ENCODE assay signal across 20 cellular contexts in the genomic region with DNA sequence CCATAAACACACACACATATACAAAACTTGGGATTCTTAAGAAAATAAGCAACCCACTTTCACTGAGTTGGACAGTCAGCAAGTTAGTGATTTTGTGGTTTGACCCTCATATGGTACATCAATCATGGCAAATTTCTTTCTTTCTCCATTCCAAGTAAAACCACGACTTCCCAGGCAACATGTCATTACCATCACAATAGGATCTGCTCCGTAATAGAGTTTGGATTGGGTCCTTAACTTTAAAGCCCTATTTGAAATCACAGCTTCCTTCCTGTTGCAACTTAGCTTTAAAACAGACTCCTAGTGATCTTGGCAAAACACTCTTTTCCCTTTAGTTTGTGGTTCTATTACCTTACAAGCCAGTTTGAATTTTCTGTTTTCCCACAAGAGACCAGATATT.
DNase-seq lines count a peak whose midpoint lies in the region; ATAC-seq and TF ChIP-seq lines count a peak whose summit lies in the region.
"Had no signal": no experiment of that assay in that cellular context is flagged by ENCODE, and none has a peak within 500 bp of the region (broad histone marks: within the 10 kb centered on the region; RNA-seq: fewer than 3 reads in every experiment).

No MANE protein-coding gene starts in this region.

- no peaks in the 10 kb centered on the region for H3K27me3 Mint-ChIP-seq in T-helper 2 cell treated with Interferon-gamma antibody and Interleukin-4, amounts not matched to agents 5 μg/mL and 100 μg/mL, for 36 hours (ENCODE audit: low read depth)
- no peaks in the 10 kb centered on the region for H3K27me3 Mint-ChIP-seq in Calu3 (ENCODE audit: unreplicated experiment)

- intact Hi-C loops in Calu3 (cut with micrococcal nuclease; ENCODE audit: unreplicated experiment): no loop called here

- DNase-seq in HT1080 (ENCODE audit: low read depth): peak; percentile 54
- peak; percentile 82 for DNase-seq in astrocyte of the hippocampus (ENCODE audit: low read depth, low spot score)
- peak; percentile 16 for DNase-seq in kidney epithelial cell (ENCODE audit: low read depth)
- DNase-seq in omental fat pad (ENCODE audit: low spot score): no peak
- DNase-seq in germinal center (ENCODE audit: low spot score): no peak
- DNase-seq in T-helper 2 cell treated with Interferon-gamma antibody and Interleukin-4, amounts not matched to agents 5 μg/mL and 100 μg/mL, for 36 hours (ENCODE audit: low spot score): no peak
- no peak for DNase-seq in Calu3
- DNase-seq: activated CD4-positive, alpha-beta T cell treated with anti-CD3 and anti-CD28 coated beads, Interleukin-2, amount 50 U/mL, for 4 hours; activated naive CD4-positive, alpha-beta T cell; body of pancreas; DMS 273 treated with DMSO at 0.1 percent for 48 hours; lower lobe of right lung; naive B cell; NCI-H1417; NCI-H2171 treated with DMSO at 0.1 percent for 48 hours; small intestine; stimulated activated CD4-positive, alpha-beta T cell treated with anti-CD3 and anti-CD28 coated beads, Interleukin-4, amount 100 ng/mL, for 24 hours; SW 1271 had no signal

- BruUV-seq in Calu3 (replicated peaks; lab: Mats Ljungman, UMichigan): no TSS peak

- H3K4me3 Mint-ChIP-seq in T-helper 2 cell treated with Interferon-gamma antibody and Interleukin-4, amounts not matched to agents 5 μg/mL and 100 μg/mL, for 36 hours: no peak overlapping the region
- H3K4me3 Mint-ChIP-seq in Calu3 (ENCODE audit: low read depth, unreplicated experiment): no peak overlapping the region

- H3K27ac Mint-ChIP-seq in T-helper 2 cell treated with Interferon-gamma antibody and Interleukin-4, amounts not matched to agents 5 μg/mL and 100 μg/mL, for 36 hours: no peak overlapping the region
- no peak overlapping the region for H3K27ac Mint-ChIP-seq in Calu3 (ENCODE audit: unreplicated experiment)
- H3K27ac Mint-ChIP-seq: naive B cell had no signal

- ATAC-seq in omental fat pad (ENCODE audit: low FRiP score): no peak
- ATAC-seq: body of pancreas, lower lobe of right lung had no signal

- H3K36me3 ChIP-seq in kidney epithelial cell (ENCODE audit: control insufficient read depth, insufficient read depth, low read length): no peaks in the 10 kb centered on the region
- H3K36me3 ChIP-seq: BLaER1, lower lobe of right lung, vagina had no signal

- no peaks in the 10 kb centered on the region for H3K27me3 ChIP-seq in kidney epithelial cell (ENCODE audit: control insufficient read depth, insufficient read depth, low read length)
- H3K27me3 ChIP-seq: BLaER1, body of pancreas, vagina had no signal

- no peak overlapping the region for H3K4me3 ChIP-seq in kidney epithelial cell (ENCODE audit: low read depth, low read length)
- H3K4me3 ChIP-seq: BLaER1, body of pancreas, lower lobe of right lung, vagina had no signal

- CTCF ChIA-PET in Calu3 (lab: Charles Lee): no interaction called here

- no peaks in the 10 kb centered on the region for H3K36me3 Mint-ChIP-seq in T-helper 2 cell treated with Interferon-gamma antibody and Interleukin-4, amounts not matched to agents 5 μg/mL and 100 μg/mL, for 36 hours (ENCODE audit: low read depth)
- H3K36me3 Mint-ChIP-seq in Calu3 (ENCODE audit: insufficient read depth, unreplicated experiment): no peaks in the 10 kb centered on the region
- H3K36me3 Mint-ChIP-seq: naive B cell had no signal

- no peaks in the 10 kb centered on the region for H3K4me1 Mint-ChIP-seq in T-helper 2 cell treated with Interferon-gamma antibody and Interleukin-4, amounts not matched to agents 5 μg/mL and 100 μg/mL, for 36 hours (ENCODE audit: low read depth)
- H3K4me1 Mint-ChIP-seq in Calu3 (ENCODE audit: low read depth, unreplicated experiment): peaks cover 13% of the 10 kb centered on the region
- H3K4me1 Mint-ChIP-seq: naive B cell had no signal

- TF ChIP-seq CTCF in kidney epithelial cell (IDR thresholded peaks at IDR 0.05; ENCODE audit: insufficient read depth, low read length, poor library complexity, severe bottlenecking): no peak
- TF ChIP-seq CTCF in omental fat pad (IDR thresholded peaks at IDR 0.05): no peak
- no peak for TF ChIP-seq CTCF in Calu3 (IDR thresholded peaks at IDR 0.05; ENCODE audit: unreplicated experiment)

- no peaks in the 10 kb centered on the region for H3K9me3 Mint-ChIP-seq in T-helper 2 cell treated with Interferon-gamma antibody and Interleukin-4, amounts not matched to agents 5 μg/mL and 100 μg/mL, for 36 hours
- H3K9me3 Mint-ChIP-seq in Calu3 (ENCODE audit: low read depth, unreplicated experiment): peaks cover 10% of the 10 kb centered on the region

Comparison
In these comparisons a context has a peak if more than half of its experiments do, and no peak if none do; other contexts are left out.
1. DNase-seq: peak in HT1080 (single experiment), astrocyte of the hippocampus (single experiment) and kidney epithelial cell (single experiment); none in omental fat pad (single experiment), germinal center (single experiment), T-helper 2 cell treated with Interferon-gamma antibody and Interleukin-4, amounts not matched to agents 5 μg/mL and 100 μg/mL, for 36 hours (single experiment) and Calu3 (single experiment).